Comparison of ENCODE assay signal across 18 cellular contexts in genomic region chr5:10612251-10612650, GRCh38. TPM values are rescaled to one million over a fixed set of nuclear protein-coding genes. Genes with fewer than 3 reads are reported as not detected.
DNase-seq lines count a peak whose midpoint lies in the region; ATAC-seq, FAIRE-seq and TF ChIP-seq lines count a peak whose summit lies in the region.
"Had no signal": no experiment of that assay in that cellular context is flagged by ENCODE, and none has a peak within 500 bp of the region (broad histone marks: within the 10 kb centered on the region; RNA-seq: fewer than 3 reads in every experiment).

No MANE protein-coding gene starts in this region.

- H3K79me2 ChIP-seq in K562 (ENCODE audit: control insufficient read depth, insufficient read depth, low read length) = no peaks in the 10 kb centered on the region

- H3K9ac ChIP-seq in K562 (ENCODE audit: insufficient read depth in 1 of 2, low read depth in 2 of 2, low read length in 2 of 2) = no peak overlapping the region

- H3K27ac ChIP-seq in K562 (ENCODE audit: extremely low read depth, low read depth, low read length) = no peak overlapping the region
- H3K27ac ChIP-seq: 22Rv1, spleen had no signal

- H3K27ac Mint-ChIP-seq in stimulated activated memory B cell treated with anti-CD40 and anti-IgM and Interleukin-4, amounts not matched to agents 10 μg/mL and 1 μg/mL and 100 μg/mL, for 72 hours = peak overlapping the region; percentile 42
- H3K27ac Mint-ChIP-seq: activated CD4-positive, alpha-beta memory T cell treated with anti-CD3 and anti-CD28 coated beads for 36 hours; activated naive CD4-positive, alpha-beta T cell treated with anti-CD3 and anti-CD28 coated beads for 36 hours had no signal

- TF ChIP-seq CTCF in K562 (IDR thresholded peaks at IDR 0.05 in 2 of 3, conservative IDR thresholded peaks at IDR 0.05 in 1 of 3; ENCODE audit: insufficient read depth in 2 of 3, low read depth in 1 of 3, low read length in 3 of 3) = peak in 1 of 3 experiments; percentile 12; a peak in 1 of 6 replicates

- H3K4me3 ChIP-seq in K562 = no peak overlapping the region
- H3K4me3 ChIP-seq: spleen had no signal

- peak overlapping the region; percentile 23; the same call in 1 of the 2 replicates for H2AFZ ChIP-seq in K562 (ENCODE audit: low read depth, low read length)

- POLR2A ChIA-PET in K562 (lab: Yijun Ruan, JAX) = interaction anchor here (0.7 to 1.5 kb wide), 2 partner anchors 10 to 90 kb away, joined by 3 to 4 read pairs; no protein-coding TSS in a partner anchor

- peak; percentile 35 for ATAC-seq in HG03520 (IDR thresholded peaks at IDR 0.05; ENCODE audit: unreplicated experiment)
- peak; percentile 28; the same call in 2 of the 3 replicates for ATAC-seq in K562
- no peak for ATAC-seq in stimulated activated memory B cell treated with anti-CD40 and anti-IgM and Interleukin-4, amounts not matched to agents 10 μg/mL and 1 μg/mL and 100 μg/mL, for 72 hours
- no peak for ATAC-seq in GM21619 (IDR thresholded peaks at IDR 0.05; ENCODE audit: unreplicated experiment)
- no peak for ATAC-seq in GM18858 (IDR thresholded peaks at IDR 0.05; ENCODE audit: unreplicated experiment)
- ATAC-seq: stimulated activated naive CD8-positive, alpha-beta T cell treated with anti-CD3 and anti-CD28 coated beads, Interleukin-15, Interleukin-2, amounts not matched to agents 100 U/mL and 50 U/mL, for 24 hours had no signal

- H3K27me3 Mint-ChIP-seq in stimulated activated memory B cell treated with anti-CD40 and anti-IgM and Interleukin-4, amounts not matched to agents 10 μg/mL and 1 μg/mL and 100 μg/mL, for 72 hours = no peaks in the 10 kb centered on the region
- H3K27me3 Mint-ChIP-seq: naive B cell had no signal

- in situ Hi-C loops in K562 (cut with MboI) = no loop called here

- WGBS in K562 (ENCODE audit: insufficient coverage, low coverage, missing lambda C conversion rate) = 55% methylated on average over 5 of the region's 5 CpGs

- peak; percentile 14 for DNase-seq in activated CD4-positive, CD25-positive, alpha-beta regulatory T cell treated with anti-CD3 and anti-CD28 coated beads, Interleukin-2, amount 50 U/mL, for 72 hours
- DNase-seq in activated CD4-positive, CD25-positive, alpha-beta regulatory T cell (lab: John Stamatoyannopoulos, UW) = no peak
- DNase-seq in K562 (ENCODE audit: extremely low read depth in 1 of 4, low spot score in 3 of 4) = no peak
- no peak for DNase-seq in activated T-cell treated with anti-CD3 and anti-CD28 coated beads for 4 hours
- DNase-seq: activated CD4-positive, alpha-beta memory T cell treated with anti-CD3 and anti-CD28 coated beads for 36 hours; activated naive CD4-positive, alpha-beta T cell treated with anti-CD3 and anti-CD28 coated beads for 36 hours; AML-193; naive B cell; NCI-H69; spleen; stimulated activated CD4-positive, alpha-beta T cell treated with anti-CD3 and anti-CD28 coated beads, Interleukin-4, amount 100 ng/mL, for 24 hours; stimulated activated naive CD8-positive, alpha-beta T cell treated with anti-CD3 and anti-CD28 coated beads, Interleukin-15, Interleukin-2, amounts not matched to agents 100 U/mL and 50 U/mL, for 24 hours; T-helper 9 cell had no signal

- no TSS peak for BruUV-seq in K562 (replicated peaks; lab: Mats Ljungman, UMichigan)

- peaks cover 0 to 4% of the 10 kb centered on the region in 2 experiments; a peak in 1 of 5 replicates for H3K27me3 ChIP-seq in K562 (ENCODE audit: control insufficient read depth in 2 of 2, insufficient read depth in 2 of 2, low read length in 2 of 2)
- H3K27me3 ChIP-seq: spleen had no signal

- H3K4me2 ChIP-seq in K562 (ENCODE audit: insufficient read depth, low read length) = no peak overlapping the region

- TF ChIP-seq EP300 in K562 (IDR thresholded peaks at IDR 0.05; ENCODE audit: low read length) = no peak

- CTCF ChIA-PET in K562 (lab: Yijun Ruan, JAX; ENCODE audit: low intra/inter-chr PET ratio) = no interaction called here

- no peaks in the 10 kb centered on the region for H3K9me1 ChIP-seq in K562 (ENCODE audit: control insufficient read depth, insufficient read depth, low read length)

- no peaks in the 10 kb centered on the region for H3K36me3 ChIP-seq in K562 (ENCODE audit: control insufficient read depth, insufficient read depth, low read length)
- H3K36me3 ChIP-seq: spleen had no signal

- peaks cover 15 to 22% of the 10 kb centered on the region in 2 experiments for H3K4me1 ChIP-seq in K562 (replicated peaks in 1 of 2; ENCODE audit: control insufficient read depth in 2 of 2, insufficient read depth in 2 of 2, low read length in 2 of 2)

- H3K4me1 Mint-ChIP-seq in stimulated activated memory B cell treated with anti-CD40 and anti-IgM and Interleukin-4, amounts not matched to agents 10 μg/mL and 1 μg/mL and 100 μg/mL, for 72 hours = peaks cover 71% of the 10 kb centered on the region

- FAIRE-seq in K562 (lab: Jason Lieb, UNC) = no peak

- peaks cover 35% of the 10 kb centered on the region for H3K36me3 Mint-ChIP-seq in stimulated activated memory B cell treated with anti-CD40 and anti-IgM and Interleukin-4, amounts not matched to agents 10 μg/mL and 1 μg/mL and 100 μg/mL, for 72 hours
- H3K36me3 Mint-ChIP-seq: activated CD4-positive, alpha-beta memory T cell treated with anti-CD3 and anti-CD28 coated beads for 36 hours had no signal

- intact Hi-C loops in K562 (cut with micrococcal nuclease) = no loop called here

- TF ChIP-seq POLR2A in K562 (conservative IDR thresholded peaks at IDR 0.05) = no peak

- H3K9me3 ChIP-seq in K562 (replicated peaks; ENCODE audit: control insufficient read depth, insufficient read depth, low read depth, low read length) = no peaks in the 10 kb centered on the region
- H3K9me3 ChIP-seq: spleen had no signal

- TF ChIP-seq RAD21 in K562 (CRISPR knock-in tag; conservative IDR thresholded peaks at IDR 0.05 in 1 of 2, IDR thresholded peaks at IDR 0.05 in 1 of 2) = no peak

- H4K20me1 ChIP-seq in K562 (replicated peaks; ENCODE audit: control insufficient read depth, insufficient read depth, low read length) = no peaks in the 10 kb centered on the region

- no peak overlapping the region for H3K4me3 Mint-ChIP-seq in stimulated activated memory B cell treated with anti-CD40 and anti-IgM and Interleukin-4, amounts not matched to agents 10 μg/mL and 1 μg/mL and 100 μg/mL, for 72 hours
- H3K4me3 Mint-ChIP-seq: activated CD4-positive, alpha-beta memory T cell treated with anti-CD3 and anti-CD28 coated beads for 36 hours; activated naive CD4-positive, alpha-beta T cell treated with anti-CD3 and anti-CD28 coated beads for 36 hours had no signal

- no peaks in the 10 kb centered on the region for H3K9me3 Mint-ChIP-seq in stimulated activated memory B cell treated with anti-CD40 and anti-IgM and Interleukin-4, amounts not matched to agents 10 μg/mL and 1 μg/mL and 100 μg/mL, for 72 hours
- H3K9me3 Mint-ChIP-seq: activated CD4-positive, alpha-beta memory T cell treated with anti-CD3 and anti-CD28 coated beads for 36 hours; activated naive CD4-positive, alpha-beta T cell treated with anti-CD3 and anti-CD28 coated beads for 36 hours; naive B cell had no signal

TF ChIP-seq in K562, 482 proteins besides CTCF, POLR2A, EP300 and RAD21:
- TF ChIP-seq RFX7 (CRISPR knock-in tag; IDR thresholded peaks at IDR 0.05) (no peak), CHD4 (IDR thresholded peaks at IDR 0.05; ENCODE audit: insufficient read depth, insufficient replicate concordance, low read depth, low read length, poor library complexity, severe bottlenecking) (no peak), ZNF41 (CRISPR knock-in tag; conservative IDR thresholded peaks at IDR 0.05) (no peak), SLC30A9 (CRISPR knock-in tag; IDR thresholded peaks at IDR 0.05) (no peak), NFXL1 (CRISPR knock-in tag; IDR thresholded peaks at IDR 0.05) (no peak), XRCC3 (IDR thresholded peaks at IDR 0.05) (no peak), DDX20 (tag; IDR thresholded peaks at IDR 0.05; ENCODE audit: low read depth) (no peak), BDP1 (IDR thresholded peaks at IDR 0.05; ENCODE audit: insufficient read depth, insufficient read length) (no peak), ZNF311 (CRISPR knock-in tag; IDR thresholded peaks at IDR 0.05) (no peak), PPARD (CRISPR knock-in tag; IDR thresholded peaks at IDR 0.05) (no peak), ZNF124 (CRISPR knock-in tag; IDR thresholded peaks at IDR 0.05) (no peak), ZKSCAN8 (CRISPR knock-in tag; IDR thresholded peaks at IDR 0.05) (no peak), THRA (IDR thresholded peaks at IDR 0.05) (no peak), SMARCA5 (IDR thresholded peaks at IDR 0.05) (no peak)

RNA-seq across cellular contexts. Expression of gene ANKRD33B, which starts 48.4 kb away (rescaled TPM):
- total RNA-seq in K562 (2011; cell fraction: chromatin; rRNA removed; ENCODE audit: low replicate concordance) = 1.3 and 1.7 TPM in 2 replicates
- 1.5 and 1.6 TPM in 2 replicates for total RNA-seq in K562 (2011; cell fraction: nucleolus; rRNA removed)
- total RNA-seq in K562 (2011; cell fraction: nucleoplasm; rRNA removed) = 1.5 and 1.7 TPM in 2 replicates
- 0.45 and 0.53 TPM in 2 replicates for total RNA-seq in K562 (2014; rRNA removed)
- 0.38 and 0.40 TPM in 2 replicates for total RNA-seq in K562 (2014; rRNA removed; fragmentation: Illumina TruSeq; extraction: Trizol)
- total RNA-seq in K562 (2015; rRNA removed; fragmentation: Illumina TruSeq; extraction: Trizol) = 1.5 TPM in 2 replicates
- 1.3 and 1.7 TPM in 2 replicates for total RNA-seq in K562 (2021)
- 0.08 and 0.17 TPM in 2 replicates for polyA plus RNA-seq in K562 (2011; rRNA removed)
- 0.15 and 0.21 TPM in 2 replicates for polyA plus RNA-seq in K562 (2011; cell fraction: cytosol; rRNA removed)
- polyA plus RNA-seq in K562 (2011; cell fraction: nucleus; rRNA removed) = 0.24 and 0.44 TPM in 2 replicates
- polyA plus RNA-seq in K562 (2012) = 1.5 and 3.9 TPM in 2 replicates
- polyA plus RNA-seq in K562 (2014; fragmentation: Illumina TruSeq; extraction: Trizol) = 0.43 and 0.54 TPM in 2 replicates
- polyA plus RNA-seq in K562 (2014; fragmentation: Nextera tagmentation; extraction: Ambion mirVana) = under 1 TPM; 0.10 to 0.17 TPM
- 0.16 and 0.33 TPM in 2 replicates for polyA plus RNA-seq in K562 (2014; rRNA removed)
- 0.36 and 0.67 TPM in 2 replicates for polyA minus RNA-seq in K562 (2011; rRNA and poly(A)+ RNA removed)
- polyA minus RNA-seq in K562 (2011; cell fraction: cytosol; rRNA and poly(A)+ RNA removed) = 0.36 and 1.2 TPM in 2 replicates
- 0.78 and 0.81 TPM in 2 replicates for polyA minus RNA-seq in K562 (2011; cell fraction: nucleus; rRNA and poly(A)+ RNA removed)

Comparison
In these comparisons a context has a peak if more than half of its experiments do, and no peak if none do; other contexts are left out.
1. ATAC-seq: peak in HG03520 (single experiment) and K562 (single experiment); none in stimulated activated memory B cell treated with anti-CD40 and anti-IgM and Interleukin-4, amounts not matched to agents 10 μg/mL and 1 μg/mL and 100 μg/mL, for 72 hours (single experiment), GM21619 (single experiment) and GM18858 (single experiment).